In genomic region chr1:8947127-8947691, GRCh38 we compare ENCODE assay signal across 11 cellular contexts. TPM values are rescaled to one million over a fixed set of nuclear protein-coding genes. Genes with fewer than 3 reads are reported as not detected.
DNase-seq lines count a peak whose midpoint lies in the region; ATAC-seq and TF ChIP-seq lines count a peak whose summit lies in the region.
"Had no signal": no experiment of that assay in that cellular context is flagged by ENCODE, and none has a peak within 500 bp of the region (broad histone marks: within the 10 kb centered on the region; RNA-seq: fewer than 3 reads in every experiment).

No MANE protein-coding gene starts in this region.

- peak overlapping the region; percentile 11 for H3K4me3 ChIP-seq in CD8-positive, alpha-beta T cell (ENCODE audit: low read depth, low read length)

- H3K4me1 ChIP-seq in CD8-positive, alpha-beta T cell (ENCODE audit: insufficient read depth, low read length), result peaks cover 82% of the 10 kb centered on the region

- no peaks in the 10 kb centered on the region for H3K9me3 Mint-ChIP-seq in CD8-positive, alpha-beta T cell
- no peaks in the 10 kb centered on the region for H3K9me3 Mint-ChIP-seq in WTC11
- H3K9me3 Mint-ChIP-seq: central memory CD8-positive, alpha-beta T cell had no signal

- CTCF ChIA-PET in CD8-positive, alpha-beta T cell (lab: Charles Lee), result interaction anchor here (0.7 to 2.4 kb wide), 8 partner anchors 14 to 58 kb away, joined by 3 to 8 read pairs (median 4); no protein-coding TSS in a partner anchor
- CTCF ChIA-PET in WTC11 (lab: Charles Lee), result interaction anchor here (0.7 to 2.1 kb wide), 3 partner anchors 16 to 85 kb away, joined by 5 to 8 read pairs (median 7); no protein-coding TSS in a partner anchor

- peak overlapping the region; percentile 45 for H3K4me3 Mint-ChIP-seq in CD8-positive, alpha-beta T cell
- H3K4me3 Mint-ChIP-seq in WTC11, result no peak overlapping the region
- H3K4me3 Mint-ChIP-seq: central memory CD8-positive, alpha-beta T cell had no signal

- H3K27me3 Mint-ChIP-seq in CD8-positive, alpha-beta T cell (ENCODE audit: low read depth), result no peaks in the 10 kb centered on the region
- no peaks in the 10 kb centered on the region; the same call in 1 of the 2 replicates for H3K27me3 Mint-ChIP-seq in WTC11 (ENCODE audit: low read depth)

- peaks cover 72% of the 10 kb centered on the region for H3K4me1 Mint-ChIP-seq in CD8-positive, alpha-beta T cell (ENCODE audit: low read depth)
- H3K4me1 Mint-ChIP-seq in WTC11, result peaks cover 41% of the 10 kb centered on the region

- no peak overlapping the region for H3K27ac ChIP-seq in CD8-positive, alpha-beta T cell (ENCODE audit: low read depth, low read length)

- H3K36me3 Mint-ChIP-seq in CD8-positive, alpha-beta T cell, result no peaks in the 10 kb centered on the region
- H3K36me3 Mint-ChIP-seq in WTC11, result no peaks in the 10 kb centered on the region

- POLR2A ChIA-PET in CD8-positive, alpha-beta T cell (lab: Charles Lee), result interaction anchor here (0.9 to 2.2 kb wide), 8 partner anchors 9 to 69 kb away, joined by 3 to 5 read pairs (median 4); partner anchors contain the start of gene ENO1
- POLR2A ChIA-PET in WTC11 (lab: Charles Lee), result interaction anchor here (0.7 kb wide), 1 partner anchor 24 kb away, joined by 3 read pairs; no protein-coding TSS in a partner anchor

- H3K9me3 ChIP-seq in CD8-positive, alpha-beta T cell (ENCODE audit: low read length), result no peaks in the 10 kb centered on the region

- in situ Hi-C loops in G401 (cut with HindIII; ENCODE audit: low sequenced_read_pairs), result no loop called here

- ATAC-seq in CD8-positive, alpha-beta T cell, result peak; percentile 24
- no peak for ATAC-seq in HG02981 (IDR thresholded peaks at IDR 0.05; ENCODE audit: unreplicated experiment)
- no peak for ATAC-seq in WTC11

- H3K27ac Mint-ChIP-seq in CD8-positive, alpha-beta T cell, result peak overlapping the region; percentile 90
- H3K27ac Mint-ChIP-seq in WTC11, result no peak overlapping the region

- intact Hi-C loops in CD8-positive, alpha-beta T cell (cut with DNase I, micrococcal nuclease), result no loop called here

- DNase-seq in CD8-positive, alpha-beta T cell, result no peak
- DNase-seq in G401 (ENCODE audit: low spot score), result peak; percentile 7
- DNase-seq in activated T-helper 9 cell treated with anti-CD3 and anti-CD28 coated beads, Interleukin-2, amount 50 U/mL, for 16 hours (ENCODE audit: low read depth), result peak; percentile 12
- peak; percentile 68 for DNase-seq in lung microvascular endothelial cell (ENCODE audit: low read depth in 2 of 2)
- no peak for DNase-seq in activated gamma-delta T cell (lab: John Stamatoyannopoulos, UW)
- DNase-seq in iPS-NIHi11 (ENCODE audit: low spot score), result no peak
- no peak for DNase-seq in WTC11 (ENCODE audit: low spot score)
- DNase-seq: NCI-H1105, NCI-H774 had no signal

- H3K36me3 ChIP-seq in CD8-positive, alpha-beta T cell (ENCODE audit: insufficient read depth, low read length), result no peaks in the 10 kb centered on the region

- no peaks in the 10 kb centered on the region for H3K27me3 ChIP-seq in CD8-positive, alpha-beta T cell (ENCODE audit: insufficient read depth, low read length)

- TF ChIP-seq CTCF in CD8-positive, alpha-beta T cell (IDR thresholded peaks at IDR 0.05), result no peak
- TF ChIP-seq CTCF in WTC11 (IDR thresholded peaks at IDR 0.05), result no peak

TF ChIP-seq in WTC11, 78 proteins besides CTCF, POLR2A, EP300 and RAD21 (continues in another document):
- no peak for TF ChIP-seq ZNF512 (CRISPR knock-in tag; IDR thresholded peaks at IDR 0.05; ENCODE audit: borderline replicate concordance)
- TF ChIP-seq, protein P1, sequence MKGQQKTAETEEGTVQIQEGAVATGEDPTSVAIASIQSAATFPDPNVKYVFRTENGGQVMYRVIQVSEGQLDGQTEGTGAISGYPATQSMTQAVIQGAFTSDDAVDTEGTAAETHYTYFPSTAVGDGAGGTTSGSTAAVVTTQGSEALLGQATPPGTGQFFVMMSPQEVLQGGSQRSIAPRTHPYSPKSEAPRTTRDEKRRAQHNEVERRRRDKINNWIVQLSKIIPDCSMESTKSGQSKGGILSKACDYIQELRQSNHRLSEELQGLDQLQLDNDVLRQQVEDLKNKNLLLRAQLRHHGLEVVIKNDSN (CRISPR knock-in tag; IDR thresholded peaks at IDR 0.05), result no peak
- TF ChIP-seq, protein P2, sequence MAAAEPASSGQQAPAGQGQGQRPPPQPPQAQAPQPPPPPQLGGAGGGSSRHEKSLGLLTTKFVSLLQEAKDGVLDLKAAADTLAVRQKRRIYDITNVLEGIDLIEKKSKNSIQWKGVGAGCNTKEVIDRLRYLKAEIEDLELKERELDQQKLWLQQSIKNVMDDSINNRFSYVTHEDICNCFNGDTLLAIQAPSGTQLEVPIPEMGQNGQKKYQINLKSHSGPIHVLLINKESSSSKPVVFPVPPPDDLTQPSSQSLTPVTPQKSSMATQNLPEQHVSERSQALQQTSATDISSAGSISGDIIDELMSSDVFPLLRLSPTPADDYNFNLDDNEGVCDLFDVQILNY (CRISPR knock-in tag; IDR thresholded peaks at IDR 0.05), result no peak
- no peak for TF ChIP-seq ZNF416 (CRISPR knock-in tag; IDR thresholded peaks at IDR 0.05)
- TF ChIP-seq PREB (CRISPR knock-in tag; IDR thresholded peaks at IDR 0.05; ENCODE audit: borderline replicate concordance), result no peak
- TF ChIP-seq AR (CRISPR knock-in tag; IDR thresholded peaks at IDR 0.05), result no peak
- no peak for TF ChIP-seq TEAD1 (CRISPR knock-in tag; IDR thresholded peaks at IDR 0.05)
- TF ChIP-seq ZMAT4 (CRISPR knock-in tag; IDR thresholded peaks at IDR 0.05), result no peak
- TF ChIP-seq, protein P3, sequence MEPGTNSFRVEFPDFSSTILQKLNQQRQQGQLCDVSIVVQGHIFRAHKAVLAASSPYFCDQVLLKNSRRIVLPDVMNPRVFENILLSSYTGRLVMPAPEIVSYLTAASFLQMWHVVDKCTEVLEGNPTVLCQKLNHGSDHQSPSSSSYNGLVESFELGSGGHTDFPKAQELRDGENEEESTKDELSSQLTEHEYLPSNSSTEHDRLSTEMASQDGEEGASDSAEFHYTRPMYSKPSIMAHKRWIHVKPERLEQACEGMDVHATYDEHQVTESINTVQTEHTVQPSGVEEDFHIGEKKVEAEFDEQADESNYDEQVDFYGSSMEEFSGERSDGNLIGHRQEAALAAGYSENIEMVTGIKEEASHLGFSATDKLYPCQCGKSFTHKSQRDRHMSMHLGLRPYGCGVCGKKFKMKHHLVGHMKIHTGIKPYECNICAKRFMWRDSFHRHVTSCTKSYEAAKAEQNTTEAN (CRISPR knock-in tag; IDR thresholded peaks at IDR 0.05), result no peak

RNA-seq across cellular contexts. Expression of gene CA6, which starts 1.5 kb away (rescaled TPM):
- total RNA-seq in CD8-positive, alpha-beta T cell, result 1 to 10 TPM; 1.6 to 2.4 TPM
- total RNA-seq in G401 (2014; rRNA removed; shearing (Covaris generic)), result not detected in 2 replicates
- total RNA-seq in lung microvascular endothelial cell (not detected in 2 replicates), WTC11 (2021) (0.11 TPM in 1 of 3 replicates, not detected in the others)

Comparison
In these comparisons a context has a peak if more than half of its experiments do, and no peak if none do; other contexts are left out.
1. DNase-seq: peak in G401 (single experiment), activated T-helper 9 cell treated with anti-CD3 and anti-CD28 coated beads, Interleukin-2, amount 50 U/mL, for 16 hours (single experiment) and lung microvascular endothelial cell (2 of 2); none in CD8-positive, alpha-beta T cell (0 of 7), activated gamma-delta T cell (single experiment), iPS-NIHi11 (single experiment) and WTC11 (single experiment).